ENCODE assay signal across 15 cellular contexts in genomic region chr6:139457482-139457881, GRCh38.
"Had no signal": no experiment of that assay in that cellular context is flagged by ENCODE, and none has a peak within 500 bp of the region (broad histone marks: within the 10 kb centered on the region; RNA-seq: fewer than 3 reads in every experiment).

No MANE protein-coding gene starts in this region.

- DNase-seq: activated CD4-positive, alpha-beta memory T cell treated with anti-CD3 and anti-CD28 coated beads for 36 hours; activated CD8-positive, alpha-beta memory T cell treated with anti-CD3 and anti-CD28 coated beads, Interleukin-2, amount 10 ng/mL, durations not matched to agents 7 days and 5 days; activated naive CD4-positive, alpha-beta T cell treated with anti-CD3 and anti-CD28 coated beads, Interleukin-2, amount 50 U/mL, for 16 hours; activated T-cell treated with anti-CD3 and anti-CD28 coated beads, Interleukin-2, amount 50 U/mL, for 24 hours; dorsolateral prefrontal cortex; endodermal cell; erythroblast; islet precursor cell; left lung; naive B cell; retina; stimulated activated CD4-positive, alpha-beta T cell treated with anti-CD3 and anti-CD28 coated beads, Interleukin-2, amount 100 ng/mL, for 48 hours; thyroid gland; WERI-Rb-1 had no signal

- ATAC-seq: activated CD8-positive, alpha-beta memory T cell treated with anti-CD3 and anti-CD28 coated beads, Interleukin-2, amount 10 ng/mL, durations not matched to agents 7 days and 5 days; left lung; stimulated activated memory B cell treated with anti-CD40 and anti-IgM and Interleukin-4, amounts not matched to agents 10 μg/mL and 1 μg/mL and 100 μg/mL, for 72 hours had no signal

- H3K9me3 ChIP-seq: left lung, thyroid gland had no signal

- H3K36me3 ChIP-seq: left lung, thyroid gland, WERI-Rb-1 had no signal

- H3K4me1 ChIP-seq: thyroid gland had no signal

- H3K27ac ChIP-seq: dorsolateral prefrontal cortex, left lung, thyroid gland, WERI-Rb-1 had no signal

- H3K27me3 ChIP-seq: dorsolateral prefrontal cortex, left lung, thyroid gland had no signal

- H3K4me3 ChIP-seq: dorsolateral prefrontal cortex, left lung, thyroid gland had no signal
